Comparison of ENCODE assay signal across 8 cellular contexts in genomic region chr11:8604078-8604723, GRCh38. TPM values are rescaled to one million over a fixed set of nuclear protein-coding genes. Genes with fewer than 3 reads are reported as not detected.
A peak's percentile ranks its signal among the peaks of the same experiment; 100 is the strongest.
DNase-seq lines count a peak whose midpoint lies in the region; ATAC-seq, FAIRE-seq and TF ChIP-seq lines count a peak whose summit lies in the region.

No MANE protein-coding gene starts in this region.

- TF ChIP-seq EP300 in HepG2 (IDR thresholded peaks at IDR 0.05; ENCODE audit: low read depth in 2 of 2, low read length in 2 of 2) (no peak), HepG2 (CRISPR knock-in tag; IDR thresholded peaks at IDR 0.05; ENCODE audit: borderline replicate concordance) (no peak)

- BruUV-seq in HepG2 (replicated peaks; lab: Mats Ljungman, UMichigan): no TSS peak

- no peaks in the 10 kb centered on the region for H3K4me1 ChIP-seq in Peyer's patch
- peaks cover 6% of the 10 kb centered on the region for H3K4me1 ChIP-seq in HepG2 (ENCODE audit: insufficient read depth, low read length)

- H3K4me3 Mint-ChIP-seq in brain: no peak overlapping the region
- H3K4me3 Mint-ChIP-seq in stimulated activated naive CD8-positive, alpha-beta T cell treated with anti-CD3 and anti-CD28 coated beads, Interleukin-15, amount 100 ng/mL, for 72 hours: no peak overlapping the region

- TF ChIP-seq CTCF in Peyer's patch (IDR thresholded peaks at IDR 0.05) (peak in 4 of 6 experiments; percentile 54 to 71 (median 66)), brain (conservative IDR thresholded peaks at IDR 0.05) (peak; percentile 45 to 53), HepG2 (CRISPR knock-in tag; IDR thresholded peaks at IDR 0.05) (peak; percentile 81)

- DNase-seq in D341Med (ENCODE audit: low spot score): peak; percentile 79
- peak; percentile 31 for DNase-seq in GM19239 (ENCODE audit: insufficient read length, low spot score)
- peak in 2 of 3 donors; percentile 74 to 79 for DNase-seq in Peyer's patch
- DNase-seq in HepG2 (ENCODE audit: low spot score): peak; percentile 46
- peak; percentile 36 to 50 for DNase-seq in stimulated activated naive CD8-positive, alpha-beta T cell treated with anti-CD3 and anti-CD28 coated beads, Interleukin-15, amount 100 ng/mL, for 72 hours
- no peak for DNase-seq in stimulated activated naive CD4-positive, alpha-beta T cell (lab: John Stamatoyannopoulos, UW)

- no peaks in the 10 kb centered on the region for H3K36me3 Mint-ChIP-seq in brain

- H3K9ac ChIP-seq in HepG2 (ENCODE audit: insufficient read depth, low read depth, low read length): no peak overlapping the region; the same call in 1 of the 2 replicates

- peak; percentile 80 for FAIRE-seq in GM19239 (lab: Jason Lieb, UNC)
- FAIRE-seq in HepG2 (lab: Jason Lieb, UNC): peak; percentile 58

- in situ Hi-C loops in HepG2 (cut with HindIII; ENCODE audit: extremely low pct_ligation_motif_present, low pct_unique_long_range_greater_than_20kb): no loop called here

- H3K27ac ChIP-seq in Peyer's patch (peak overlapping the region in 2 of 4 donors; percentile 59 to 60), HepG2 (ENCODE audit: extremely low read length, insufficient read depth, low read length) (no peak overlapping the region)

- POLR2A ChIA-PET in HepG2 (lab: Yijun Ruan, JAX): no interaction called here

- 10% methylated on average over 9 of the region's 9 CpGs for WGBS in HepG2 (ENCODE audit: low lambda C conversion rate)

- peak; percentile 35; the same call in 1 of the 2 replicates for TF ChIP-seq RAD21 in HepG2 (CRISPR knock-in tag; IDR thresholded peaks at IDR 0.05)

- ATAC-seq in HG03378 (IDR thresholded peaks at IDR 0.05; ENCODE audit: unreplicated experiment) (peak; percentile 73), HepG2 (peak; percentile 91)
- peak; percentile 79 for ATAC-seq in stimulated activated naive CD8-positive, alpha-beta T cell treated with anti-CD3 and anti-CD28 coated beads, Interleukin-15, amount 100 ng/mL, for 72 hours

- H3K4me3 ChIP-seq in Peyer's patch: no peak overlapping the region
- no peak overlapping the region for H3K4me3 ChIP-seq in HepG2 (replicated peaks in 1 of 3; ENCODE audit: insufficient read depth in 1 of 3, low read depth in 2 of 3, low read length in 3 of 3)

- CTCF ChIA-PET in HepG2 (lab: Yijun Ruan, JAX; ENCODE audit: low intra/inter-chr PET ratio, low total read pairs): no interaction called here

- H4K20me1 ChIP-seq in HepG2 (ENCODE audit: insufficient read depth, low read length): no peaks in the 10 kb centered on the region

- no peaks in the 10 kb centered on the region for H3K9me3 Mint-ChIP-seq in brain
- no peaks in the 10 kb centered on the region for H3K9me3 Mint-ChIP-seq in stimulated activated naive CD8-positive, alpha-beta T cell treated with anti-CD3 and anti-CD28 coated beads, Interleukin-15, amount 100 ng/mL, for 72 hours

- H3K36me3 ChIP-seq in Peyer's patch (no peaks in the 10 kb centered on the region), HepG2 (replicated peaks in 1 of 2; ENCODE audit: control insufficient read depth in 1 of 2, insufficient read depth in 2 of 2, low read length in 2 of 2) (no peaks in the 10 kb centered on the region)

- intact Hi-C loops in HepG2 (cut with micrococcal nuclease; ENCODE audit: unreplicated experiment): loop anchor here (10.0 kb wide), 1 partner anchor 211 kb away; a partner anchor contains a TSS

- H3K27me3 Mint-ChIP-seq in brain: peaks cover 10% of the 10 kb centered on the region
- H3K27me3 Mint-ChIP-seq in stimulated activated naive CD8-positive, alpha-beta T cell treated with anti-CD3 and anti-CD28 coated beads, Interleukin-15, amount 100 ng/mL, for 72 hours: peaks cover 27% of the 10 kb centered on the region

- peaks cover 7% of the 10 kb centered on the region for H3K4me1 Mint-ChIP-seq in brain
- H3K4me1 Mint-ChIP-seq in stimulated activated naive CD8-positive, alpha-beta T cell treated with anti-CD3 and anti-CD28 coated beads, Interleukin-15, amount 100 ng/mL, for 72 hours: no peaks in the 10 kb centered on the region

- H3K79me2 ChIP-seq in HepG2 (ENCODE audit: insufficient read depth, low read length): no peaks in the 10 kb centered on the region

- H3K9me3 ChIP-seq in Peyer's patch (no peaks in the 10 kb centered on the region), HepG2 (ENCODE audit: low read length) (no peaks in the 10 kb centered on the region)

- H3K4me2 ChIP-seq in HepG2 (ENCODE audit: low read depth, low read length): peak overlapping the region; percentile 30; the same call in 1 of the 2 replicates

- TF ChIP-seq POLR2A in Peyer's patch (IDR thresholded peaks at IDR 0.05) (no peak), HepG2 (IDR thresholded peaks at IDR 0.05; ENCODE audit: insufficient read depth in 1 of 2, low read depth in 2 of 2, low read length in 2 of 2) (no peak)

- H3K27me3 ChIP-seq in Peyer's patch: no peaks in the 10 kb centered on the region
- H3K27me3 ChIP-seq in HepG2 (ENCODE audit: control insufficient read depth in 1 of 2, insufficient read depth in 2 of 2, low read length in 2 of 2): no peaks in the 10 kb centered on the region; a peak in 1 of 5 replicates

- H2AFZ ChIP-seq in HepG2 (ENCODE audit: low read length): no peak overlapping the region

- H3K27ac Mint-ChIP-seq in brain: peak overlapping the region in 2 of 5 experiments; percentile 18 to 70
- H3K27ac Mint-ChIP-seq in stimulated activated naive CD8-positive, alpha-beta T cell treated with anti-CD3 and anti-CD28 coated beads, Interleukin-15, amount 100 ng/mL, for 72 hours: peak overlapping the region; percentile 2 to 4

TF ChIP-seq in HepG2, 621 proteins besides CTCF, POLR2A, EP300 and RAD21 (continues in another document):
- TF ChIP-seq HNF4G (IDR thresholded peaks at IDR 0.05; ENCODE audit: borderline replicate concordance, low read depth, low read length) (0 out of 2 replicates have a peak, but pooled peaks have one; percentile 10), HNF4G (CRISPR knock-in tag; IDR thresholded peaks at IDR 0.05; ENCODE audit: borderline replicate concordance, low read depth) (no peak), ZNF691 (CRISPR knock-in tag; IDR thresholded peaks at IDR 0.05; ENCODE audit: borderline replicate concordance, low read depth) (0 out of 2 replicates have a peak, but pooled peaks have one; percentile 29), CSRNP2 (CRISPR knock-in tag; conservative IDR thresholded peaks at IDR 0.05; ENCODE audit: low read depth) (no peak), ZBTB3 (CRISPR knock-in tag; IDR thresholded peaks at IDR 0.05; ENCODE audit: borderline replicate concordance, low read depth) (0 out of 2 replicates have a peak, but pooled peaks have one; percentile 48), ZNF224 (CRISPR knock-in tag; IDR thresholded peaks at IDR 0.05) (peak; percentile 48; the same call in 1 of the 2 replicates)

RNA-seq across cellular contexts. Expression of gene STK33, which starts 10.2 kb away (rescaled TPM):
- 10 to 100 TPM in 1 of 4 donors, 1 to 10 TPM in 3; 1.9 to 18.9 (median 3.1) TPM for total RNA-seq in Peyer's patch
- polyA plus RNA-seq in brain (ENCODE audit: insufficient read depth, low read depth, low replicate concordance): 8.6 TPM
- total RNA-seq in HepG2 (2016; rRNA removed; fragmentation: Illumina TruSeq; extraction: Trizol): 12.6 and 15.9 TPM in 2 replicates
- total RNA-seq in HepG2 (2016; cell fraction: cytosol; rRNA removed; fragmentation: Illumina TruSeq; extraction: Trizol; ENCODE audit: low read depth): 22.7 and 24.2 TPM in 2 replicates
- 13.7 and 14.7 TPM in 2 replicates for total RNA-seq in HepG2 (2016; cell fraction: insoluble cytoplasmic fraction; rRNA removed; fragmentation: Illumina TruSeq; extraction: Trizol)
- total RNA-seq in HepG2 (2016; cell fraction: membrane; rRNA removed; fragmentation: Illumina TruSeq; extraction: Trizol): 13.5 and 16.1 TPM in 2 replicates
- 12.1 and 14.4 TPM in 2 replicates for total RNA-seq in HepG2 (2016; cell fraction: nucleus; rRNA removed; fragmentation: Illumina TruSeq; extraction: Trizol)
- polyA plus RNA-seq in HepG2 (2011; rRNA removed): 1.9 and 2.7 TPM in 2 replicates
- polyA plus RNA-seq in HepG2 (2011; cell fraction: cytosol; rRNA removed): 1.9 and 2.1 TPM in 2 replicates
- polyA plus RNA-seq in HepG2 (2011; cell fraction: nucleus; rRNA removed): 1.6 and 1.8 TPM in 2 replicates
- polyA plus RNA-seq in HepG2 (2012): 1.7 and 2.1 TPM in 2 replicates
- polyA plus RNA-seq in HepG2 (2016; cell fraction: cytosol; fragmentation: Illumina TruSeq; extraction: Trizol; ENCODE audit: low read depth): 0.68 and 0.96 TPM in 2 replicates
- polyA plus RNA-seq in HepG2 (2016; cell fraction: insoluble cytoplasmic fraction; fragmentation: Illumina TruSeq; extraction: Trizol; ENCODE audit: low read depth): 12.9 and 13.5 TPM in 2 replicates
- 3.1 and 3.2 TPM in 2 replicates for polyA plus RNA-seq in HepG2 (2016; cell fraction: membrane; fragmentation: Illumina TruSeq; extraction: Trizol; ENCODE audit: low read depth)
- 12.5 and 14.7 TPM in 2 replicates for polyA plus RNA-seq in HepG2 (2016; cell fraction: nucleus; fragmentation: Illumina TruSeq; extraction: Trizol; ENCODE audit: insufficient read depth, low read depth)
- polyA minus RNA-seq in HepG2 (2011; rRNA and poly(A)+ RNA removed; ENCODE audit: low replicate concordance): 1.5 and 1.8 TPM in 2 replicates
- polyA minus RNA-seq in HepG2 (2011; cell fraction: cytosol; rRNA and poly(A)+ RNA removed): 2.5 and 2.8 TPM in 2 replicates
- 5.0 and 5.7 TPM in 2 replicates for polyA minus RNA-seq in HepG2 (2011; cell fraction: nucleus; rRNA and poly(A)+ RNA removed)

Comparison
In these comparisons a context has a peak if more than half of its experiments do, and no peak if none do; other contexts are left out.
1. DNase-seq: peak in D341Med (single experiment), GM19239 (single experiment), Peyer's patch (2 of 3), HepG2 (single experiment) and stimulated activated naive CD8-positive, alpha-beta T cell treated with anti-CD3 and anti-CD28 coated beads, Interleukin-15, amount 100 ng/mL, for 72 hours (2 of 2); none in stimulated activated naive CD4-positive, alpha-beta T cell (0 of 6).
2. Peak in every context shown above with its lines, with median percentiles within 50 percentile points of each other: ATAC-seq and CTCF ChIP-seq.